1 cellular context compared by ENCODE assay signal in genomic region chr3:194137314-194138097, GRCh38.
TF ChIP-seq lines count a peak whose summit lies in the region.

No MANE protein-coding gene starts in this region.

TF ChIP-seq in A549, 52 proteins besides CTCF, POLR2A, EP300 and RAD21 (continued from another document):
- TF ChIP-seq, protein P1, sequence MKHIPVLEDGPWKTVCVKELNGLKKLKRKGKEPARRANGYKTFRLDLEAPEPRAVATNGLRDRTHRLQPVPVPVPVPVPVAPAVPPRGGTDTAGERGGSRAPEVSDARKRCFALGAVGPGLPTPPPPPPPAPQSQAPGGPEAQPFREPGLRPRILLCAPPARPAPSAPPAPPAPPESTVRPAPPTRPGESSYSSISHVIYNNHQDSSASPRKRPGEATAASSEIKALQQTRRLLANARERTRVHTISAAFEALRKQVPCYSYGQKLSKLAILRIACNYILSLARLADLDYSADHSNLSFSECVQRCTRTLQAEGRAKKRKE (CRISPR knock-in tag; IDR thresholded peaks at IDR 0.05; ENCODE audit: low read depth), result no peak
- peak; percentile 63 for TF ChIP-seq MYC (IDR thresholded peaks at IDR 0.05; ENCODE audit: borderline replicate concordance, low read length)
- peak; percentile 94; the same call in 1 of the 2 replicates for TF ChIP-seq FOSB (CRISPR knock-in tag; IDR thresholded peaks at IDR 0.05)
- peak; percentile 17; the same call in 1 of the 2 replicates for TF ChIP-seq HOXB13 (CRISPR knock-in tag; IDR thresholded peaks at IDR 0.05; ENCODE audit: low read depth)
- TF ChIP-seq, protein P2, sequence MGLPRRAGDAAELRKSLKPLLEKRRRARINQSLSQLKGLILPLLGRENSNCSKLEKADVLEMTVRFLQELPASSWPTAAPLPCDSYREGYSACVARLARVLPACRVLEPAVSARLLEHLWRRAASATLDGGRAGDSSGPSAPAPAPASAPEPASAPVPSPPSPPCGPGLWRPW (IDR thresholded peaks at IDR 0.05), result no peak
- TF ChIP-seq MAZ (IDR thresholded peaks at IDR 0.05; ENCODE audit: borderline replicate concordance, low read depth, low read length), result no peak
- no peak for TF ChIP-seq KDM1A (IDR thresholded peaks at IDR 0.05; ENCODE audit: low read depth)
- TF ChIP-seq TFCP2L1 (CRISPR knock-in tag; IDR thresholded peaks at IDR 0.05), result peak; percentile 98
- peak in 1 of 2 experiments; percentile 35; a peak in 1 of 5 replicates for TF ChIP-seq JUN (IDR thresholded peaks at IDR 0.05)
- no peak for TF ChIP-seq EHMT2 (IDR thresholded peaks at IDR 0.05; ENCODE audit: low read depth)
- no peak for TF ChIP-seq ZSCAN20 (CRISPR knock-in tag; IDR thresholded peaks at IDR 0.05)
